Comparison of ENCODE assay signal across 14 cellular contexts in the genomic region with DNA sequence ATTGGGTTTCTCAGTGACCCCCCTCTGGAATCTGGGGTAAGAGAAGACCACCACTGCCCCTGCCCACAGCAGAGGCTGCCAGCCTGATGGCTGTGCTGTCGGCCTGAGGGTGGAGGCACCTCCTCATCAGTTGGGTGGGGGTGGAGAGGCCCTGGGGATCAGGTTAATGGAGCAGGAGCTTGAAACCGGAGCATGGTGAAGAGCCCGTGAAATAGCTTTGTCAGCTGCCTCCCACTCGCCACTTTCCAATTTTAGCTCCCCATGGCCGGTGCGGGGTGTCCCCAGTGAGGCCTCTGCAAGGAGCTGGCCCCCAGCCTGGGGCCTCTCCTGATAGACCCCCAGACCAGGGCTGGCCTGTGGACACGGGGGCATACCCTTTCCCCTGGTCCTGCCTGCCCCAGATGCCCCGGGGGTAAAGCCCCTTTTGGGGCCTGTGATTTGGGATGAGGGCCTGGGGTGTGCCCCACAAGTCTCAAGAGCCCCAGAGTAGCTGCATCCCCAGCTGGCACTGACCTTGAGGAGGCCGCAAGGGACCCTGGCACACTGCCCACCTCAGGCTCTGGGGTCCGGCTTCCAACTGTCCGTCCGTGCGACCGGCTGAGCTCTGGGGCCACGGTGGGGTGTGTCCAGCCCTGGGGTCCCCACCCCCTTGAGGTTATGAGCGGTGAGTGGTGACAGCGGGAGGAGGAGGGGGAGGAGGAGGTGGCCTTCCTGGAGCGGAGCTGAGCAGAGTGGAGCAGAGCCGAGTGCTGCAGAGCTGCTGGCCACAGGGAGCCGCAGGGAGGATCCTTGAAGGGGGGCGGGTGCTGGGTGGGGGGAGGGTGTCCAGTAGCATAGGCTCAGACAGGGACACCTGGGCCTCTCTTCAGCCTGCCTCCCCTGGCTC. TPM values are rescaled to one million over a fixed set of nuclear protein-coding genes. Genes with fewer than 3 reads are reported as not detected.
DNase-seq lines count a peak whose midpoint lies in the region; ATAC-seq and TF ChIP-seq lines count a peak whose summit lies in the region.
"Had no signal": no experiment of that assay in that cellular context is flagged by ENCODE, and none has a peak within 500 bp of the region (broad histone marks: within the 10 kb centered on the region; RNA-seq: fewer than 3 reads in every experiment).

A gene with protein sequence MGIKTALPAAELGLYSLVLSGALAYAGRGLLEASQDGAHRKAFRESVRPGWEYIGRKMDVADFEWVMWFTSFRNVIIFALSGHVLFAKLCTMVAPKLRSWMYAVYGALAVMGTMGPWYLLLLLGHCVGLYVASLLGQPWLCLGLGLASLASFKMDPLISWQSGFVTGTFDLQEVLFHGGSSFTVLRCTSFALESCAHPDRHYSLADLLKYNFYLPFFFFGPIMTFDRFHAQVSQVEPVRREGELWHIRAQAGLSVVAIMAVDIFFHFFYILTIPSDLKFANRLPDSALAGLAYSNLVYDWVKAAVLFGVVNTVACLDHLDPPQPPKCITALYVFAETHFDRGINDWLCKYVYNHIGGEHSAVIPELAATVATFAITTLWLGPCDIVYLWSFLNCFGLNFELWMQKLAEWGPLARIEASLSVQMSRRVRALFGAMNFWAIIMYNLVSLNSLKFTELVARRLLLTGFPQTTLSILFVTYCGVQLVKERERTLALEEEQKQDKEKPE (minus strand): TSS at position 733 of the 886 bp plus-strand sequence. CDS start 1,972 bp downstream, outside the sequence.

- H3F3A ChIP-seq in SK-N-SH (replicated peaks; ENCODE audit: insufficient read depth), result no peaks in the 10 kb centered on the region

- no peaks in the 10 kb centered on the region for H4K20me1 ChIP-seq in SK-N-SH (ENCODE audit: insufficient read depth)

- peak; percentile 32 for DNase-seq in SK-N-SH
- DNase-seq in dorsolateral prefrontal cortex, result peak in 8 of 10 donors; percentile 45 to 74 (median 68)
- DNase-seq in mesenteric fat pad (ENCODE audit: low spot score), result peak; percentile 82
- peak; percentile 76 to 81 for DNase-seq in thyroid gland
- no peak for DNase-seq in activated CD4-positive, alpha-beta T cell treated with anti-CD3 and anti-CD28 coated beads for 1 hour
- no peak for DNase-seq in AG20443 (ENCODE audit: low spot score)
- DNase-seq: NCI-H446 treated with DMSO at 0.1 percent for 48 hours, uterus had no signal

- ATAC-seq in SK-N-SH treated with all-trans-retinoic acid at 6 μM for 48 hours (no peak), HG03280 (IDR thresholded peaks at IDR 0.05; ENCODE audit: unreplicated experiment) (no peak)

- H3K4me1 ChIP-seq in SK-N-SH (ENCODE audit: control insufficient read depth in 1 of 2, insufficient read depth in 2 of 2, low read depth in 1 of 2, low read length in 1 of 2) (no peaks in the 10 kb centered on the region; a peak in 1 of 4 replicates), thyroid gland (peaks cover 14 to 27% of the 10 kb centered on the region in 2 donors)
- H3K4me1 ChIP-seq: adrenal gland, uterus had no signal

- H3K9me2 ChIP-seq in SK-N-SH, result no peaks in the 10 kb centered on the region

- CTCF ChIA-PET in SK-N-SH (lab: Yijun Ruan, JAX), result interaction anchor here (0.6 to 2.1 kb wide), 3 partner anchors 26 to 65 kb away, joined by 3 to 6 read pairs (median 4); no protein-coding TSS in a partner anchor

- intact Hi-C loops in dorsolateral prefrontal cortex (cut with DNase I), result loop anchor here (2.0 to 5.0 kb wide), 2 partner anchors 16 to 40 kb away; no protein-coding TSS in a partner anchor
- intact Hi-C loops in thyroid gland (cut with DNase I), result no loop called here

- no peak within 1 kb of the TSS for H2AFZ ChIP-seq in SK-N-SH (ENCODE audit: low read depth)

- H3K27ac ChIP-seq in SK-N-SH (ENCODE audit: low read depth in 2 of 2, low read length in 1 of 2), result no peak within 1 kb of the TSS
- peak within 1 kb of the TSS; percentile 87 to 100 (median 98) for H3K27ac ChIP-seq in dorsolateral prefrontal cortex
- peak within 1 kb of the TSS in 2 of 3 donors; percentile 39 to 60 for H3K27ac ChIP-seq in thyroid gland
- H3K27ac ChIP-seq: adrenal gland, uterus had no signal

- no peak within 1 kb of the TSS for H3K4me2 ChIP-seq in SK-N-SH

- H3K36me3 ChIP-seq in SK-N-SH (replicated peaks in 1 of 2; ENCODE audit: control insufficient read depth in 1 of 2, insufficient read depth in 2 of 2, low read length in 1 of 2) (no peaks in the 10 kb centered on the region), thyroid gland (no peaks in the 10 kb centered on the region)
- H3K36me3 ChIP-seq: adrenal gland, MG63, uterus had no signal

- no peak for TF ChIP-seq EP300 in SK-N-SH (IDR thresholded peaks at IDR 0.05; ENCODE audit: borderline replicate concordance in 1 of 2, low read depth in 1 of 2, low read length in 1 of 2)

- H3K79me2 ChIP-seq in SK-N-SH (ENCODE audit: insufficient read depth), result no peaks in the 10 kb centered on the region

- POLR2A ChIA-PET in SK-N-SH (lab: Yijun Ruan, JAX), result no interaction called here

- no peak for TF ChIP-seq RAD21 in SK-N-SH (IDR thresholded peaks at IDR 0.05; ENCODE audit: low read length)

- 78% methylated on average over 5 of the region's 21 CpGs for WGBS in SK-N-SH (ENCODE audit: low lambda C conversion rate)
- WGBS in thyroid gland, 2 donors, result 20 to 40% methylated on average over 12 to 19 of the region's 21 CpGs

- TF ChIP-seq POLR2A in thyroid gland (IDR thresholded peaks at IDR 0.05), result no peak

- H3K4me3 ChIP-seq in SK-N-SH (ENCODE audit: low read depth in 2 of 2, low read length in 1 of 2), result no peak within 1 kb of the TSS
- peak within 1 kb of the TSS; percentile 24 to 72 (median 57) for H3K4me3 ChIP-seq in dorsolateral prefrontal cortex
- H3K4me3 ChIP-seq in thyroid gland (replicated peaks in 1 of 3), result peak within 1 kb of the TSS in 1 of 3 donors; percentile 1
- H3K4me3 ChIP-seq: adrenal gland, MG63, uterus had no signal

- TF ChIP-seq CTCF in SK-N-SH (IDR thresholded peaks at IDR 0.05), result no peak
- peak in 3 of 56 donors; percentile 3 to 28 (median 10) for TF ChIP-seq CTCF in dorsolateral prefrontal cortex (IDR thresholded peaks at IDR 0.05 in 54 of 56, conservative IDR thresholded peaks at IDR 0.05 in 2 of 56; ENCODE audit: low read depth in 1 of 56, partially characterized antibody in 56 of 56)
- no peak for TF ChIP-seq CTCF in thyroid gland (IDR thresholded peaks at IDR 0.05)

- no peaks in the 10 kb centered on the region for H3K9me3 ChIP-seq in SK-N-SH
- no peaks in the 10 kb centered on the region for H3K9me3 ChIP-seq in thyroid gland
- H3K9me3 ChIP-seq: adrenal gland, MG63, uterus had no signal

- no peak within 1 kb of the TSS for H3K9ac ChIP-seq in SK-N-SH

- H3K27me3 ChIP-seq in SK-N-SH (ENCODE audit: insufficient read depth), result no peaks in the 10 kb centered on the region
- H3K27me3 ChIP-seq in dorsolateral prefrontal cortex, result no peaks in the 10 kb centered on the region
- H3K27me3 ChIP-seq in thyroid gland, result no peaks in the 10 kb centered on the region
- H3K27me3 ChIP-seq: adrenal gland, MG63, uterus had no signal

TF ChIP-seq in SK-N-SH, 30 proteins besides CTCF, POLR2A, EP300 and RAD21:
- TF ChIP-seq EZH2phosphoT487 (IDR thresholded peaks at IDR 0.05; ENCODE audit: borderline replicate concordance, low read depth) (no peak), FOXJ3 (CRISPR knock-in tag; IDR thresholded peaks at IDR 0.05) (no peak)
- TF ChIP-seq, protein P1, sequence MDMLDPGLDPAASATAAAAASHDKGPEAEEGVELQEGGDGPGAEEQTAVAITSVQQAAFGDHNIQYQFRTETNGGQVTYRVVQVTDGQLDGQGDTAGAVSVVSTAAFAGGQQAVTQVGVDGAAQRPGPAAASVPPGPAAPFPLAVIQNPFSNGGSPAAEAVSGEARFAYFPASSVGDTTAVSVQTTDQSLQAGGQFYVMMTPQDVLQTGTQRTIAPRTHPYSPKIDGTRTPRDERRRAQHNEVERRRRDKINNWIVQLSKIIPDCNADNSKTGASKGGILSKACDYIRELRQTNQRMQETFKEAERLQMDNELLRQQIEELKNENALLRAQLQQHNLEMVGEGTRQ (IDR thresholded peaks at IDR 0.05; ENCODE audit: borderline replicate concordance, low read depth, low read length), result no peak

TF ChIP-seq in SK-N-SH treated with all-trans-retinoic acid at 6 μM for 48 hours, 23 proteins besides CTCF, POLR2A, EP300 and RAD21 (continues in another document):
- TF ChIP-seq, protein P2, sequence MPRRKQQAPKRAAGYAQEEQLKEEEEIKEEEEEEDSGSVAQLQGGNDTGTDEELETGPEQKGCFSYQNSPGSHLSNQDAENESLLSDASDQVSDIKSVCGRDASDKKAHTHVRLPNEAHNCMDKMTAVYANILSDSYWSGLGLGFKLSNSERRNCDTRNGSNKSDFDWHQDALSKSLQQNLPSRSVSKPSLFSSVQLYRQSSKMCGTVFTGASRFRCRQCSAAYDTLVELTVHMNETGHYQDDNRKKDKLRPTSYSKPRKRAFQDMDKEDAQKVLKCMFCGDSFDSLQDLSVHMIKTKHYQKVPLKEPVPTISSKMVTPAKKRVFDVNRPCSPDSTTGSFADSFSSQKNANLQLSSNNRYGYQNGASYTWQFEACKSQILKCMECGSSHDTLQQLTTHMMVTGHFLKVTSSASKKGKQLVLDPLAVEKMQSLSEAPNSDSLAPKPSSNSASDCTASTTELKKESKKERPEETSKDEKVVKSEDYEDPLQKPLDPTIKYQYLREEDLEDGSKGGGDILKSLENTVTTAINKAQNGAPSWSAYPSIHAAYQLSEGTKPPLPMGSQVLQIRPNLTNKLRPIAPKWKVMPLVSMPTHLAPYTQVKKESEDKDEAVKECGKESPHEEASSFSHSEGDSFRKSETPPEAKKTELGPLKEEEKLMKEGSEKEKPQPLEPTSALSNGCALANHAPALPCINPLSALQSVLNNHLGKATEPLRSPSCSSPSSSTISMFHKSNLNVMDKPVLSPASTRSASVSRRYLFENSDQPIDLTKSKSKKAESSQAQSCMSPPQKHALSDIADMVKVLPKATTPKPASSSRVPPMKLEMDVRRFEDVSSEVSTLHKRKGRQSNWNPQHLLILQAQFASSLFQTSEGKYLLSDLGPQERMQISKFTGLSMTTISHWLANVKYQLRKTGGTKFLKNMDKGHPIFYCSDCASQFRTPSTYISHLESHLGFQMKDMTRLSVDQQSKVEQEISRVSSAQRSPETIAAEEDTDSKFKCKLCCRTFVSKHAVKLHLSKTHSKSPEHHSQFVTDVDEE (CRISPR knock-in tag; IDR thresholded peaks at IDR 0.05), result no peak
- TF ChIP-seq ZFP30 (CRISPR knock-in tag; IDR thresholded peaks at IDR 0.05) (no peak), BACH2 (CRISPR knock-in tag; IDR thresholded peaks at IDR 0.05; ENCODE audit: borderline replicate concordance) (no peak), GLIS3 (CRISPR knock-in tag; IDR thresholded peaks at IDR 0.05) (no peak)

RNA-seq across cellular contexts. Expression of the gene that starts here (rescaled TPM):
- not detected in 2 replicates for polyA plus RNA-seq in SK-N-SH (2012; rRNA removed)
- polyA plus RNA-seq in SK-N-SH (2012; cell fraction: cytosol; rRNA removed), result not detected in 2 replicates
- 0.09 TPM in 1 of 2 replicates, not detected in the other for polyA plus RNA-seq in SK-N-SH (2012; cell fraction: nucleus; rRNA removed)
- 100 to 1,000 TPM in 90 of 120 experiments, 10 to 100 TPM in 30; 39.4 to 400 (median 145) TPM for total RNA-seq in dorsolateral prefrontal cortex
- total RNA-seq in mesenteric fat pad, result 0.48 TPM
- 10 to 100 TPM; 15.7 to 64.1 (median 32.4) TPM for total RNA-seq in thyroid gland
- total RNA-seq: dermis microvascular lymphatic vessel endothelial cell; natural killer cell treated with Interleukin-12 subunit alpha and Interleukin-12 subunit beta and Interleukin-15 and Interleukin-18, amount 100 ng/mL, for 72 hours had no signal

Comparison
In these comparisons a context has a peak if more than half of its experiments do, and no peak if none do; other contexts are left out.
1. RNA of the gene that starts here (total RNA-seq): 39.4 to 400 TPM in dorsolateral prefrontal cortex and 15.7 to 64.1 TPM in thyroid gland; 0.48 TPM in mesenteric fat pad (single experiment); every median in the first group is over 10 times any median in the second.
2. Peak in DNase-seq in SK-N-SH; RNA of the gene not detected or under 1 TPM.
3. Peak in DNase-seq in mesenteric fat pad; RNA of the gene not detected or under 1 TPM.
4. DNase-seq: peak in dorsolateral prefrontal cortex (8 of 10) and thyroid gland (2 of 2); none in activated CD4-positive, alpha-beta T cell treated with anti-CD3 and anti-CD28 coated beads for 1 hour (single experiment) and AG20443 (single experiment).
5. H3K27ac ChIP-seq: peak in dorsolateral prefrontal cortex (59 of 59) and thyroid gland (2 of 3); none in SK-N-SH (0 of 2).
6. H3K4me3 ChIP-seq: peak in dorsolateral prefrontal cortex (59 of 59); none in SK-N-SH (0 of 2).